ENCODE assay signal across 26 cellular contexts in genomic region chr22:44879301-44879680, GRCh38.
"Had no signal": no experiment of that assay in that cellular context is flagged by ENCODE, and none has a peak within 500 bp of the region (broad histone marks: within the 10 kb centered on the region; RNA-seq: fewer than 3 reads in every experiment).

No MANE protein-coding gene starts in this region.

- H3K4me3 ChIP-seq: adrenal gland, body of pancreas, heart left ventricle, left lung, lung, mucosa of descending colon, right lobe of liver, skin epidermis, stomach, tibial artery had no signal

- H3K27me3 Mint-ChIP-seq: activated CD4-positive, alpha-beta T cell treated with anti-CD3 and anti-CD28 coated beads, Interleukin-2, amount 10 ng/mL, durations not matched to agents 24 days and 14 days; activated CD8-positive, alpha-beta T cell treated with anti-CD3 and anti-CD28 coated beads for 36 hours; activated naive CD8-positive, alpha-beta T cell treated with anti-CD3 and anti-CD28 coated beads for 36 hours had no signal

- H3K4me1 Mint-ChIP-seq: activated CD4-positive, alpha-beta T cell treated with anti-CD3 and anti-CD28 coated beads, Interleukin-2, amount 10 ng/mL, durations not matched to agents 24 days and 14 days; activated naive CD8-positive, alpha-beta T cell treated with anti-CD3 and anti-CD28 coated beads for 36 hours; immature natural killer cell; stimulated activated effector memory CD8-positive, alpha-beta T cell treated with anti-CD3 and anti-CD28 coated beads, Interleukin-12 subunit alpha, Interleukin-12 subunit beta, amount 100 ng/mL, for 72 hours had no signal

- H3K4me3 Mint-ChIP-seq: activated CD4-positive, alpha-beta T cell treated with anti-CD3 and anti-CD28 coated beads, Interleukin-2, amount 10 ng/mL, durations not matched to agents 24 days and 14 days; activated CD8-positive, alpha-beta T cell treated with anti-CD3 and anti-CD28 coated beads for 36 hours; activated naive CD8-positive, alpha-beta T cell treated with anti-CD3 and anti-CD28 coated beads for 36 hours; effector memory CD8-positive, alpha-beta T cell; immature natural killer cell; natural killer cell treated with Interleukin-12 subunit alpha and Interleukin-12 subunit beta and Interleukin-15 and Interleukin-18, amount 100 ng/mL, for 72 hours; stimulated activated effector memory CD8-positive, alpha-beta T cell treated with anti-CD3 and anti-CD28 coated beads, Interleukin-12 subunit alpha, Interleukin-12 subunit beta, amount 100 ng/mL, for 72 hours had no signal

- DNase-seq: activated CD4-positive, alpha-beta T cell treated with anti-CD3 and anti-CD28 coated beads, Interleukin-2, amount 10 ng/mL, durations not matched to agents 24 days and 14 days; activated CD8-positive, alpha-beta T cell treated with anti-CD3 and anti-CD28 coated beads for 36 hours; activated naive CD4-positive, alpha-beta T cell treated with Interleukin-2 at 50 U/mL for 16 hours; activated naive CD8-positive, alpha-beta T cell treated with anti-CD3 and anti-CD28 coated beads for 36 hours; activated T-cell treated with anti-CD3 and anti-CD28 coated beads, Interleukin-2, amount 50 U/mL, for 48 hours; body of pancreas; cortex of kidney; effector memory CD8-positive, alpha-beta T cell; foreskin fibroblast; heart left ventricle; hypothalamus; immature natural killer cell; kidney glomerular epithelial cell; left lung; mesendoderm; mucosa of descending colon; right lobe of liver; stimulated activated CD4-positive, alpha-beta T cell treated with anti-CD3 and anti-CD28 coated beads, Interleukin-4, amount 100 ng/mL, for 24 hours; stomach had no signal

- H3K9me3 Mint-ChIP-seq: activated CD8-positive, alpha-beta T cell treated with anti-CD3 and anti-CD28 coated beads for 36 hours; activated T-helper 2 cell treated with anti-CD3 and anti-CD28 coated beads, Interferon-gamma antibody, Interleukin-2, Interleukin-4, amounts not matched to agents 10 μg/mL and 5 μg/mL and 100 μg/mL, durations not matched to agents 14 hours and 24 hours and 36 hours; effector memory CD8-positive, alpha-beta T cell; immature natural killer cell; natural killer cell treated with Interleukin-12 subunit alpha and Interleukin-12 subunit beta and Interleukin-15 and Interleukin-18, amount 100 ng/mL, for 72 hours; stimulated activated effector memory CD8-positive, alpha-beta T cell treated with anti-CD3 and anti-CD28 coated beads, Interleukin-12 subunit alpha, Interleukin-12 subunit beta, amount 100 ng/mL, for 72 hours had no signal

- H3K27ac ChIP-seq: adrenal gland, body of pancreas, heart left ventricle, left lung, right lobe of liver, skin epidermis, stomach, tibial artery had no signal

- ATAC-seq: activated CD8-positive, alpha-beta T cell treated with anti-CD3 and anti-CD28 coated beads for 36 hours; body of pancreas; effector memory CD8-positive, alpha-beta T cell; left lung; mucosa of descending colon; right lobe of liver; stimulated activated effector memory CD8-positive, alpha-beta T cell treated with anti-CD3 and anti-CD28 coated beads, Interleukin-12 subunit alpha, Interleukin-12 subunit beta, amount 100 ng/mL, for 72 hours had no signal

- H3K36me3 ChIP-seq: adrenal gland, heart left ventricle, left lung, right lobe of liver, tibial artery had no signal

- H3K27me3 ChIP-seq: adrenal gland, body of pancreas, heart left ventricle, left lung, right lobe of liver, stomach, tibial artery had no signal

- H3K9me3 ChIP-seq: adrenal gland, body of pancreas, mucosa of descending colon, right lobe of liver had no signal

- H3K27ac Mint-ChIP-seq: activated CD4-positive, alpha-beta T cell treated with anti-CD3 and anti-CD28 coated beads, Interleukin-2, amount 10 ng/mL, durations not matched to agents 24 days and 14 days; activated CD8-positive, alpha-beta T cell treated with anti-CD3 and anti-CD28 coated beads for 36 hours; activated naive CD8-positive, alpha-beta T cell treated with anti-CD3 and anti-CD28 coated beads for 36 hours; activated T-helper 2 cell treated with anti-CD3 and anti-CD28 coated beads, Interferon-gamma antibody, Interleukin-2, Interleukin-4, amounts not matched to agents 10 μg/mL and 5 μg/mL and 100 μg/mL, durations not matched to agents 14 hours and 24 hours and 36 hours; effector memory CD8-positive, alpha-beta T cell; immature natural killer cell; natural killer cell treated with Interleukin-12 subunit alpha and Interleukin-12 subunit beta and Interleukin-15 and Interleukin-18, amount 100 ng/mL, for 72 hours; stimulated activated effector memory CD8-positive, alpha-beta T cell treated with anti-CD3 and anti-CD28 coated beads, Interleukin-12 subunit alpha, Interleukin-12 subunit beta, amount 100 ng/mL, for 72 hours had no signal

- H3K4me1 ChIP-seq: adrenal gland, body of pancreas, heart left ventricle, left lung, right lobe of liver, stomach, tibial artery had no signal

- H3K36me3 Mint-ChIP-seq: activated naive CD8-positive, alpha-beta T cell treated with anti-CD3 and anti-CD28 coated beads for 36 hours; immature natural killer cell; natural killer cell treated with Interleukin-12 subunit alpha and Interleukin-12 subunit beta and Interleukin-15 and Interleukin-18, amount 100 ng/mL, for 72 hours; stimulated activated effector memory CD8-positive, alpha-beta T cell treated with anti-CD3 and anti-CD28 coated beads, Interleukin-12 subunit alpha, Interleukin-12 subunit beta, amount 100 ng/mL, for 72 hours had no signal
